In the genomic region with DNA sequence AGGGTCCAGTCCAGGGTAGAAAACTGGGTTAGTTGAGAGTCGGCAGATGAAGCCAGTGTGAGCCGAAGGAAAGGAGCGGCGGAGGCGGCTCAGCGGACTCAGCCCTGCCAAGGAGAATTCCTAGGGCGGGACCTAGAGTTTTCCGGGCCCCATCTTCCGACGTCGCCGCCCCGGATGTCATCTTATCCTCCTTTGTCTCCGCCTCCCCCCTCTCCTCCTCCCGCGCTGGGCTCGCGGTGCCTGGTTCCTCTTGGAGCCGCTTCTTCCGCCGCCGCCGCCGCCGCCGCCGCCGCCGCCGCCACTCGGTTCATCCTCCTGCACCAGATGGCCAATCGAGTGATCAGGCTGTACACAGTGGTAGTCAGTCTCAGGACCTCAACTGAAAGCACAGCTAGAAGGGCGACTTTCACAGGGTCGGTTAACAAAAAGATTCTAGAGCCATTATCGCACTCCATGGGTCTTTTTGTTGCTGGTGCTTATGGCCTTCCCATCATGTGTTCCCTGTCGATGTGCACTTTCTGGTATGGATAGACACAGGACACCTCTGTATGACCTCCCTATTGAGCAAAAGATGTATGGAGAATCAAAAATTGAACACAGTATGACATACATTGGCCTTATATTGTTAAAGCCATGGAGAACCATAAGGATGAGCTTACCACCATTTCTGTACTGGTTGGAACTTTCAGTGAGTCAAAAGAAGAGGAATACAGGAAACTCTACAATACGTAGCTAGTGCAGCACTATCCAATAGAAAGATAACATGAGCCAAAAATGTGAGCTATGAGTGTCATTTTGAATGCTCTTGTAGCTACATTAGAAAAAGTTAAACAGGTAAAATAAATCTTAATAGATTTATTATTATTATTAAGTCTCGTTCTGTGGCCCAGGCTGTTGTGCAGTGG, we compare ENCODE assay signal across 1 cellular context.
TF ChIP-seq lines count a peak whose summit lies in the region.

No MANE protein-coding gene starts in this region.

TF ChIP-seq in HepG2, 621 proteins besides CTCF, POLR2A, EP300 and RAD21 (continued from another document and continues in another):
- TF ChIP-seq ZNF788 (CRISPR knock-in tag; IDR thresholded peaks at IDR 0.05; ENCODE audit: borderline replicate concordance) = no peak
- no peak for TF ChIP-seq ZNF569 (CRISPR knock-in tag; IDR thresholded peaks at IDR 0.05; ENCODE audit: borderline replicate concordance)
- TF ChIP-seq SOX13 (IDR thresholded peaks at IDR 0.05) = no peak
- TF ChIP-seq SOX13 (CRISPR knock-in tag; conservative IDR thresholded peaks at IDR 0.05 in 1 of 2, IDR thresholded peaks at IDR 0.05 in 1 of 2) = no peak
- no peak for TF ChIP-seq ZNF33A (CRISPR knock-in tag; IDR thresholded peaks at IDR 0.05; ENCODE audit: borderline replicate concordance)
- TF ChIP-seq MLLT10 (CRISPR knock-in tag; IDR thresholded peaks at IDR 0.05) = no peak
- peak; percentile 43; the same call in 1 of the 2 replicates for TF ChIP-seq ZNF574 (CRISPR knock-in tag; IDR thresholded peaks at IDR 0.05)
- TF ChIP-seq CREM (IDR thresholded peaks at IDR 0.05) = no peak
- TF ChIP-seq CREM (CRISPR knock-in tag; IDR thresholded peaks at IDR 0.05) = no peak
- TF ChIP-seq HMGXB3 (CRISPR knock-in tag; IDR thresholded peaks at IDR 0.05; ENCODE audit: borderline replicate concordance) = no peak
- no peak for TF ChIP-seq IRX3 (CRISPR knock-in tag; IDR thresholded peaks at IDR 0.05; ENCODE audit: borderline replicate concordance, low read depth)
- no peak for TF ChIP-seq ZNF850 (CRISPR knock-in tag; conservative IDR thresholded peaks at IDR 0.05)
- TF ChIP-seq ZNF597 (CRISPR knock-in tag; IDR thresholded peaks at IDR 0.05) = no peak
- peak; percentile 74 for TF ChIP-seq ETV5 (CRISPR knock-in tag; IDR thresholded peaks at IDR 0.05; ENCODE audit: borderline replicate concordance)
- TF ChIP-seq GABPB1 (CRISPR knock-in tag; IDR thresholded peaks at IDR 0.05) = peak; percentile 83
- TF ChIP-seq TFAP4 (IDR thresholded peaks at IDR 0.05; ENCODE audit: borderline replicate concordance, low read depth) = no peak
- no peak for TF ChIP-seq MED8 (CRISPR knock-in tag; IDR thresholded peaks at IDR 0.05; ENCODE audit: insufficient replicate concordance)
- TF ChIP-seq ZNF839 (CRISPR knock-in tag; IDR thresholded peaks at IDR 0.05; ENCODE audit: borderline replicate concordance) = no peak
- TF ChIP-seq, protein P1, sequence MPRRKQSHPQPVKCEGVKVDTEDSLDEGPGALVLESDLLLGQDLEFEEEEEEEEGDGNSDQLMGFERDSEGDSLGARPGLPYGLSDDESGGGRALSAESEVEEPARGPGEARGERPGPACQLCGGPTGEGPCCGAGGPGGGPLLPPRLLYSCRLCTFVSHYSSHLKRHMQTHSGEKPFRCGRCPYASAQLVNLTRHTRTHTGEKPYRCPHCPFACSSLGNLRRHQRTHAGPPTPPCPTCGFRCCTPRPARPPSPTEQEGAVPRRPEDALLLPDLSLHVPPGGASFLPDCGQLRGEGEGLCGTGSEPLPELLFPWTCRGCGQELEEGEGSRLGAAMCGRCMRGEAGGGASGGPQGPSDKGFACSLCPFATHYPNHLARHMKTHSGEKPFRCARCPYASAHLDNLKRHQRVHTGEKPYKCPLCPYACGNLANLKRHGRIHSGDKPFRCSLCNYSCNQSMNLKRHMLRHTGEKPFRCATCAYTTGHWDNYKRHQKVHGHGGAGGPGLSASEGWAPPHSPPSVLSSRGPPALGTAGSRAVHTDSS (CRISPR knock-in tag; conservative IDR thresholded peaks at IDR 0.05) = no peak
- TF ChIP-seq ZNF451 (CRISPR knock-in tag; IDR thresholded peaks at IDR 0.05) = no peak
- TF ChIP-seq NFATC3 (CRISPR knock-in tag; IDR thresholded peaks at IDR 0.05) = no peak
- no peak for TF ChIP-seq ZNF615 (CRISPR knock-in tag; IDR thresholded peaks at IDR 0.05; ENCODE audit: borderline replicate concordance)
- TF ChIP-seq, protein P2, sequence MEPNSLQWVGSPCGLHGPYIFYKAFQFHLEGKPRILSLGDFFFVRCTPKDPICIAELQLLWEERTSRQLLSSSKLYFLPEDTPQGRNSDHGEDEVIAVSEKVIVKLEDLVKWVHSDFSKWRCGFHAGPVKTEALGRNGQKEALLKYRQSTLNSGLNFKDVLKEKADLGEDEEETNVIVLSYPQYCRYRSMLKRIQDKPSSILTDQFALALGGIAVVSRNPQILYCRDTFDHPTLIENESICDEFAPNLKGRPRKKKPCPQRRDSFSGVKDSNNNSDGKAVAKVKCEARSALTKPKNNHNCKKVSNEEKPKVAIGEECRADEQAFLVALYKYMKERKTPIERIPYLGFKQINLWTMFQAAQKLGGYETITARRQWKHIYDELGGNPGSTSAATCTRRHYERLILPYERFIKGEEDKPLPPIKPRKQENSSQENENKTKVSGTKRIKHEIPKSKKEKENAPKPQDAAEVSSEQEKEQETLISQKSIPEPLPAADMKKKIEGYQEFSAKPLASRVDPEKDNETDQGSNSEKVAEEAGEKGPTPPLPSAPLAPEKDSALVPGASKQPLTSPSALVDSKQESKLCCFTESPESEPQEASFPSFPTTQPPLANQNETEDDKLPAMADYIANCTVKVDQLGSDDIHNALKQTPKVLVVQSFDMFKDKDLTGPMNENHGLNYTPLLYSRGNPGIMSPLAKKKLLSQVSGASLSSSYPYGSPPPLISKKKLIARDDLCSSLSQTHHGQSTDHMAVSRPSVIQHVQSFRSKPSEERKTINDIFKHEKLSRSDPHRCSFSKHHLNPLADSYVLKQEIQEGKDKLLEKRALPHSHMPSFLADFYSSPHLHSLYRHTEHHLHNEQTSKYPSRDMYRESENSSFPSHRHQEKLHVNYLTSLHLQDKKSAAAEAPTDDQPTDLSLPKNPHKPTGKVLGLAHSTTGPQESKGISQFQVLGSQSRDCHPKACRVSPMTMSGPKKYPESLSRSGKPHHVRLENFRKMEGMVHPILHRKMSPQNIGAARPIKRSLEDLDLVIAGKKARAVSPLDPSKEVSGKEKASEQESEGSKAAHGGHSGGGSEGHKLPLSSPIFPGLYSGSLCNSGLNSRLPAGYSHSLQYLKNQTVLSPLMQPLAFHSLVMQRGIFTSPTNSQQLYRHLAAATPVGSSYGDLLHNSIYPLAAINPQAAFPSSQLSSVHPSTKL (CRISPR knock-in tag; IDR thresholded peaks at IDR 0.05) = peak; percentile 39; the same call in 1 of the 2 replicates
- no peak for TF ChIP-seq MIER2 (CRISPR knock-in tag; IDR thresholded peaks at IDR 0.05)
- TF ChIP-seq, protein P3, sequence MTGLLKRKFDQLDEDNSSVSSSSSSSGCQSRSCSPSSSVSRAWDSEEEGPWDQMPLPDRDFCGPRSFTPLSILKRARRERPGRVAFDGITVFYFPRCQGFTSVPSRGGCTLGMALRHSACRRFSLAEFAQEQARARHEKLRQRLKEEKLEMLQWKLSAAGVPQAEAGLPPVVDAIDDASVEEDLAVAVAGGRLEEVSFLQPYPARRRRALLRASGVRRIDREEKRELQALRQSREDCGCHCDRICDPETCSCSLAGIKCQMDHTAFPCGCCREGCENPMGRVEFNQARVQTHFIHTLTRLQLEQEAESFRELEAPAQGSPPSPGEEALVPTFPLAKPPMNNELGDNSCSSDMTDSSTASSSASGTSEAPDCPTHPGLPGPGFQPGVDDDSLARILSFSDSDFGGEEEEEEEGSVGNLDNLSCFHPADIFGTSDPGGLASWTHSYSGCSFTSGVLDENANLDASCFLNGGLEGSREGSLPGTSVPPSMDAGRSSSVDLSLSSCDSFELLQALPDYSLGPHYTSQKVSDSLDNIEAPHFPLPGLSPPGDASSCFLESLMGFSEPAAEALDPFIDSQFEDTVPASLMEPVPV (CRISPR knock-in tag; IDR thresholded peaks at IDR 0.05) = no peak
- peak; percentile 35; the same call in 1 of the 2 replicates for TF ChIP-seq PHF8 (CRISPR knock-in tag; IDR thresholded peaks at IDR 0.05)
- TF ChIP-seq MYC (CRISPR knock-in tag; IDR thresholded peaks at IDR 0.05; ENCODE audit: borderline replicate concordance) = no peak
- no peak for TF ChIP-seq NFIB (CRISPR knock-in tag; IDR thresholded peaks at IDR 0.05; ENCODE audit: borderline replicate concordance)
- TF ChIP-seq ZNF503 (CRISPR knock-in tag; IDR thresholded peaks at IDR 0.05) = no peak
- TF ChIP-seq TRIM24 (CRISPR knock-in tag; IDR thresholded peaks at IDR 0.05) = no peak
- TF ChIP-seq ZNF12 (CRISPR knock-in tag; IDR thresholded peaks at IDR 0.05) = no peak
- TF ChIP-seq RARG (CRISPR knock-in tag; IDR thresholded peaks at IDR 0.05; ENCODE audit: low read depth) = no peak
- no peak for TF ChIP-seq SOX6 (IDR thresholded peaks at IDR 0.05)
- peak; percentile 35; the same call in 1 of the 2 replicates for TF ChIP-seq SOX6 (CRISPR knock-in tag; IDR thresholded peaks at IDR 0.05)
- peak; percentile 30; the same call in 1 of the 2 replicates for TF ChIP-seq SALL1 (CRISPR knock-in tag; IDR thresholded peaks at IDR 0.05)
- TF ChIP-seq SRF (IDR thresholded peaks at IDR 0.05; ENCODE audit: low read depth, low read length) = no peak
